ENCODE assay signal across 24 cellular contexts in genomic region chr7:41261081-41261480, GRCh38.
DNase-seq lines count a peak whose midpoint lies in the region; ATAC-seq, FAIRE-seq and TF ChIP-seq lines count a peak whose summit lies in the region.
"Had no signal": no experiment of that assay in that cellular context is flagged by ENCODE, and none has a peak within 500 bp of the region (broad histone marks: within the 10 kb centered on the region; RNA-seq: fewer than 3 reads in every experiment).

No MANE protein-coding gene starts in this region.

- H2AFZ ChIP-seq in osteoblast (ENCODE audit: low read length), result peak overlapping the region; percentile 1

- peak; percentile 7 for FAIRE-seq in bronchial epithelial cell (lab: Jason Lieb, UNC)
- FAIRE-seq: H1 had no signal

- no peaks in the 10 kb centered on the region for H3K9me3 Mint-ChIP-seq in activated naive CD8-positive, alpha-beta T cell treated with anti-CD3 and anti-CD28 coated beads for 36 hours

- no peaks in the 10 kb centered on the region for H3K4me1 Mint-ChIP-seq in activated naive CD8-positive, alpha-beta T cell treated with anti-CD3 and anti-CD28 coated beads for 36 hours
- H3K4me1 Mint-ChIP-seq: IgD-negative memory B cell had no signal

- H3K4me1 ChIP-seq in osteoblast (ENCODE audit: insufficient read depth, low read length), result peaks cover 10% of the 10 kb centered on the region

- no peaks in the 10 kb centered on the region for H3K36me3 ChIP-seq in bronchial epithelial cell (ENCODE audit: control insufficient read depth, insufficient read depth, low read length)
- no peaks in the 10 kb centered on the region for H3K36me3 ChIP-seq in osteoblast (ENCODE audit: insufficient read depth, low read length)

- no peak overlapping the region for H3K27ac ChIP-seq in osteoblast (ENCODE audit: low read depth, low read length)

- H4K20me1 ChIP-seq in osteoblast (ENCODE audit: insufficient read depth, low read length), result no peaks in the 10 kb centered on the region

- no peak overlapping the region for H3K4me3 Mint-ChIP-seq in activated naive CD8-positive, alpha-beta T cell treated with anti-CD3 and anti-CD28 coated beads for 36 hours

- H3K27me3 ChIP-seq in bronchial epithelial cell (ENCODE audit: control insufficient read depth, insufficient read depth, low read length) (no peaks in the 10 kb centered on the region), osteoblast (ENCODE audit: insufficient read depth, low read length) (no peaks in the 10 kb centered on the region)

- no peaks in the 10 kb centered on the region for H3K9me3 ChIP-seq in osteoblast (ENCODE audit: low read depth, low read length)
- H3K9me3 ChIP-seq: SK-N-SH had no signal

- H3K36me3 Mint-ChIP-seq in activated naive CD8-positive, alpha-beta T cell treated with anti-CD3 and anti-CD28 coated beads for 36 hours, result no peaks in the 10 kb centered on the region
- H3K36me3 Mint-ChIP-seq: IgD-negative memory B cell had no signal

- ATAC-seq in GM19463 (IDR thresholded peaks at IDR 0.05; ENCODE audit: unreplicated experiment), result peak; percentile 45
- ATAC-seq in GM19395 (IDR thresholded peaks at IDR 0.05; ENCODE audit: unreplicated experiment), result no peak
- ATAC-seq: HCT116, PC-3 had no signal

- peaks cover under 1% of the 10 kb centered on the region for H3K27me3 Mint-ChIP-seq in activated naive CD8-positive, alpha-beta T cell treated with anti-CD3 and anti-CD28 coated beads for 36 hours

- no peak overlapping the region for H3K27ac Mint-ChIP-seq in activated naive CD8-positive, alpha-beta T cell treated with anti-CD3 and anti-CD28 coated beads for 36 hours
- H3K27ac Mint-ChIP-seq: IgD-negative memory B cell had no signal

- peak; percentile 11 for DNase-seq in Jurkat, Clone E6-1 (ENCODE audit: low read depth, low spot score)
- DNase-seq in bronchial epithelial cell (ENCODE audit: low read depth) (no peak), osteoblast (ENCODE audit: insufficient read length, low spot score, missing footprints) (no peak), HPDE6-E6E7 (ENCODE audit: extremely low spot score) (no peak), HT-29 (ENCODE audit: low spot score) (no peak)
- DNase-seq in activated naive CD8-positive, alpha-beta T cell treated with anti-CD3 and anti-CD28 coated beads for 36 hours, result no peak
- DNase-seq: DMS153, DND-41, Karpas-422, NCI-H1092 treated with DMSO at 0.1 percent for 48 hours, NCI-H1436 treated with DMSO at 0.1 percent for 48 hours, NCI-H187 treated with DMSO at 0.1 percent for 48 hours, NCI-H2107, NCI-H446, NCI-H524 treated with DMSO at 0.1 percent for 48 hours, NCI-H774, PC-3, SK-N-SH, SW 1271 had no signal

- no peak for TF ChIP-seq CTCF in bronchial epithelial cell (IDR thresholded peaks at IDR 0.05; ENCODE audit: insufficient read depth, low read length, severe bottlenecking)
- TF ChIP-seq CTCF in osteoblast (IDR thresholded peaks at IDR 0.05; ENCODE audit: extremely low read depth, low read depth, low read length), result no peak

- no peaks in the 10 kb centered on the region for H3K79me2 ChIP-seq in osteoblast (ENCODE audit: insufficient read depth, low read length)

- no peak overlapping the region for H3K4me2 ChIP-seq in osteoblast (ENCODE audit: insufficient read depth, low read length)
- H3K4me2 ChIP-seq: SK-N-SH had no signal

- no peak overlapping the region for H3K4me3 ChIP-seq in Jurkat, Clone E6-1 (ENCODE audit: low read length)
- H3K4me3 ChIP-seq in bronchial epithelial cell (ENCODE audit: low read depth, low read length) (no peak overlapping the region), osteoblast (ENCODE audit: insufficient read depth, low read length) (no peak overlapping the region)
